ENCODE assay signal across 1 cellular context in the genomic region with DNA sequence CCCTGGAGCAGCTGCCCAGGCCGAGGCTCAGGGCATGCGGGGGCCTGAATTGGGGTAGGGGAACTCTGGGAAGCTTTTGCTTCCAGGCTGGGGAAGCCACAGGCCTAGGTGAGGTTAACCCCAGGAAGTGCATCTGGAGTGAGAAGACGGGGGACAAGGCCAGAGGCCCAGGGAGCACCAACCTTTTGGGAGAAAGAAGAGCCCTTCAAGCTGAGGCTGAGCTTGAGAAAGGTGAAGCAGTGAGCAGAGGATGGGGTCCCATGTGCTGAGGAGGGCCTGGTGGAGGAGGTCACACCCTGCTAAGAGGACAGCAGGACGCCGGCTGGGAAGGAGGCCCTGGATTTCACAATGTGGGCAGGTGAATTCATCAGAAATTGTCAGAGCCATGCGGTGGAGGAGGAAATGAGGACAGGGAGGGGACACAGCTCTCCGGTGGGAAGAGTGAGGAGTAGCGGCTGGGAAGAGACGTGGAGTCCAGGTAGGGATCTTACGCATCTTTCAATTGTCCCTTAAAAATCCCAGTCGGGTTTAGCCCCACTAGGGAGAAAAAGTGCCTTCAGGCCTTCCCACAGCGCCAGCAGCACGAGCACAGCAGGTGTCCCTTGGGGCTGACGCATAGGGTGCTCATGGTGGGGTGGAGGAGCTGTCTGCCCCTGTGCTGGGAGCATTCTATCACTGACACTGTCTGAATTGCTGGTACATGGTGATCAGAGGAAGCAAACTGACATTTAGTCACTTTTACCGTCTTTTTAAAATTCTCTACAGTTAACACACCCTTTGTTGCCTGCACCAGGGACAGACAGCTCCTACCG.
TF ChIP-seq lines count a peak whose summit lies in the region.

No MANE protein-coding gene starts in this region.

TF ChIP-seq in SK-N-SH treated with all-trans-retinoic acid at 6 μM for 48 hours, 23 proteins besides CTCF, POLR2A, EP300 and RAD21 (continued from another document):
- TF ChIP-seq, protein P1, sequence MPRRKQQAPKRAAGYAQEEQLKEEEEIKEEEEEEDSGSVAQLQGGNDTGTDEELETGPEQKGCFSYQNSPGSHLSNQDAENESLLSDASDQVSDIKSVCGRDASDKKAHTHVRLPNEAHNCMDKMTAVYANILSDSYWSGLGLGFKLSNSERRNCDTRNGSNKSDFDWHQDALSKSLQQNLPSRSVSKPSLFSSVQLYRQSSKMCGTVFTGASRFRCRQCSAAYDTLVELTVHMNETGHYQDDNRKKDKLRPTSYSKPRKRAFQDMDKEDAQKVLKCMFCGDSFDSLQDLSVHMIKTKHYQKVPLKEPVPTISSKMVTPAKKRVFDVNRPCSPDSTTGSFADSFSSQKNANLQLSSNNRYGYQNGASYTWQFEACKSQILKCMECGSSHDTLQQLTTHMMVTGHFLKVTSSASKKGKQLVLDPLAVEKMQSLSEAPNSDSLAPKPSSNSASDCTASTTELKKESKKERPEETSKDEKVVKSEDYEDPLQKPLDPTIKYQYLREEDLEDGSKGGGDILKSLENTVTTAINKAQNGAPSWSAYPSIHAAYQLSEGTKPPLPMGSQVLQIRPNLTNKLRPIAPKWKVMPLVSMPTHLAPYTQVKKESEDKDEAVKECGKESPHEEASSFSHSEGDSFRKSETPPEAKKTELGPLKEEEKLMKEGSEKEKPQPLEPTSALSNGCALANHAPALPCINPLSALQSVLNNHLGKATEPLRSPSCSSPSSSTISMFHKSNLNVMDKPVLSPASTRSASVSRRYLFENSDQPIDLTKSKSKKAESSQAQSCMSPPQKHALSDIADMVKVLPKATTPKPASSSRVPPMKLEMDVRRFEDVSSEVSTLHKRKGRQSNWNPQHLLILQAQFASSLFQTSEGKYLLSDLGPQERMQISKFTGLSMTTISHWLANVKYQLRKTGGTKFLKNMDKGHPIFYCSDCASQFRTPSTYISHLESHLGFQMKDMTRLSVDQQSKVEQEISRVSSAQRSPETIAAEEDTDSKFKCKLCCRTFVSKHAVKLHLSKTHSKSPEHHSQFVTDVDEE (CRISPR knock-in tag; IDR thresholded peaks at IDR 0.05) = no peak
- TF ChIP-seq SNAI2 (CRISPR knock-in tag; IDR thresholded peaks at IDR 0.05) (no peak), TOX (CRISPR knock-in tag; IDR thresholded peaks at IDR 0.05; ENCODE audit: borderline replicate concordance) (no peak), ZC3H10 (CRISPR knock-in tag; IDR thresholded peaks at IDR 0.05) (no peak), CSDC2 (CRISPR knock-in tag; IDR thresholded peaks at IDR 0.05) (no peak), ZNF8 (CRISPR knock-in tag; IDR thresholded peaks at IDR 0.05) (no peak)
- TF ChIP-seq, protein P2, sequence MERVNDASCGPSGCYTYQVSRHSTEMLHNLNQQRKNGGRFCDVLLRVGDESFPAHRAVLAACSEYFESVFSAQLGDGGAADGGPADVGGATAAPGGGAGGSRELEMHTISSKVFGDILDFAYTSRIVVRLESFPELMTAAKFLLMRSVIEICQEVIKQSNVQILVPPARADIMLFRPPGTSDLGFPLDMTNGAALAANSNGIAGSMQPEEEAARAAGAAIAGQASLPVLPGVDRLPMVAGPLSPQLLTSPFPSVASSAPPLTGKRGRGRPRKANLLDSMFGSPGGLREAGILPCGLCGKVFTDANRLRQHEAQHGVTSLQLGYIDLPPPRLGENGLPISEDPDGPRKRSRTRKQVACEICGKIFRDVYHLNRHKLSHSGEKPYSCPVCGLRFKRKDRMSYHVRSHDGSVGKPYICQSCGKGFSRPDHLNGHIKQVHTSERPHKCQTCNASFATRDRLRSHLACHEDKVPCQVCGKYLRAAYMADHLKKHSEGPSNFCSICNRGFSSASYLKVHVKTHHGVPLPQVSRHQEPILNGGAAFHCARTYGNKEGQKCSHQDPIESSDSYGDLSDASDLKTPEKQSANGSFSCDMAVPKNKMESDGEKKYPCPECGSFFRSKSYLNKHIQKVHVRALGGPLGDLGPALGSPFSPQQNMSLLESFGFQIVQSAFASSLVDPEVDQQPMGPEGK (CRISPR knock-in tag; IDR thresholded peaks at IDR 0.05; ENCODE audit: borderline replicate concordance) = no peak
